1 cellular context compared by ENCODE assay signal in the genomic region with DNA sequence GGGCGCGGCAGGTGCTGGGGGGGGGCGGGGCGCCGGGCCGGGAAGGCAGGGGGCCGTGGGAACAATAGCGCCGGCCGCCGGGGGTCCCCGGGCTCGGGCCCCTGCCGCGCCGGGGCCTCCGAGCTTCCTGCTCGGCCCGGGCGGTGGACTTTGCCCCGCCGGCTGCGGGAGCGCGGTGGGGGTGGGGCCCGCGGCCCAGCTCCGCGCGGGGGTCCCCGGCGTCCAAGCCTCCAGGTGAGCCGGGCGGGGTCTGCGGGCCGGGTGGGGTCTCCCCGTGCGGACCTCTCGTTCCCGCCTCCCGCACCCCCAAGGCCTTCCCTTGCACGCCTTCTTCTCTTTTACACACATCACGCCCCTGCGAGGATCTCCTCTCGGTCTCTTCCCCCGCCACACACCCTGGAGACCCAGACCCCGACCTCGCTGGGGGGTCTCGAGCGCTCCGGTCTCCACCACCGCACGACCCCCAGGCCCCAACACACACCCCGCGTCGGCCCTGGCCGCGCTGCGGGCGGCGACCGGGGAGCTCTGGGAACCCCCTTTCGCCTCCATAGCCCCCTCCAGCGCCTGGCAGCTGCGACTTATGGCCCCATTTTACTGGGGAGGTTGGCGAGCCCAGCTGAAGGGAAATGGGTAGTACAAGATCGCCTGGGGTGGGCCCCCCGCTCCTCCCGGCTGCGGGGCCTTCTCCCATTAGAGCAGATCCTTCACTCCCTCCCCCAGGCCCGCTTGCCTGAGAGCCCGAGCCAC.
A peak's percentile ranks its signal among the peaks of the same experiment; 100 is the strongest.
TF ChIP-seq lines count a peak whose summit lies in the region.

No MANE protein-coding gene starts in this region.

TF ChIP-seq in GM12878, 131 proteins besides CTCF, POLR2A, EP300 and RAD21:
- 0 out of 2 replicates have a peak, but pooled peaks have one; percentile 27 for TF ChIP-seq DPF2 (IDR thresholded peaks at IDR 0.05)
- TF ChIP-seq GATAD2B (conservative IDR thresholded peaks at IDR 0.05; ENCODE audit: low read depth) = peak; percentile 73
- TF ChIP-seq, protein P1, sequence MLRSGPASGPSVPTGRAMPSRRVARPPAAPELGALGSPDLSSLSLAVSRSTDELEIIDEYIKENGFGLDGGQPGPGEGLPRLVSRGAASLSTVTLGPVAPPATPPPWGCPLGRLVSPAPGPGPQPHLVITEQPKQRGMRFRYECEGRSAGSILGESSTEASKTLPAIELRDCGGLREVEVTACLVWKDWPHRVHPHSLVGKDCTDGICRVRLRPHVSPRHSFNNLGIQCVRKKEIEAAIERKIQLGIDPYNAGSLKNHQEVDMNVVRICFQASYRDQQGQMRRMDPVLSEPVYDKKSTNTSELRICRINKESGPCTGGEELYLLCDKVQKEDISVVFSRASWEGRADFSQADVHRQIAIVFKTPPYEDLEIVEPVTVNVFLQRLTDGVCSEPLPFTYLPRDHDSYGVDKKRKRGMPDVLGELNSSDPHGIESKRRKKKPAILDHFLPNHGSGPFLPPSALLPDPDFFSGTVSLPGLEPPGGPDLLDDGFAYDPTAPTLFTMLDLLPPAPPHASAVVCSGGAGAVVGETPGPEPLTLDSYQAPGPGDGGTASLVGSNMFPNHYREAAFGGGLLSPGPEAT (IDR thresholded peaks at IDR 0.05; ENCODE audit: low read depth) = 0 out of 2 replicates have a peak, but pooled peaks have one; percentile 48
- TF ChIP-seq IKZF1 (conservative IDR thresholded peaks at IDR 0.05) = peak; percentile 26; the same call in 1 of the 2 replicates
- no peak for TF ChIP-seq NR2C2 (IDR thresholded peaks at IDR 0.05; ENCODE audit: borderline replicate concordance, control insufficient read depth, insufficient read length, low read depth)
